In genomic region chr9:5617749-5618148, GRCh38 we compare ENCODE assay signal across 10 cellular contexts. TPM values are rescaled to one million over a fixed set of nuclear protein-coding genes. Genes with fewer than 3 reads are reported as not detected.
DNase-seq lines count a peak whose midpoint lies in the region; ATAC-seq and TF ChIP-seq lines count a peak whose summit lies in the region.
"Had no signal": no experiment of that assay in that cellular context is flagged by ENCODE, and none has a peak within 500 bp of the region (broad histone marks: within the 10 kb centered on the region; RNA-seq: fewer than 3 reads in every experiment).

No MANE protein-coding gene starts in this region.

- no peaks in the 10 kb centered on the region for H3K9me3 ChIP-seq in testis

- H3K4me3 ChIP-seq in NB4 (ENCODE audit: low read depth, low read length) (no peak overlapping the region), testis (no peak overlapping the region), lower leg skin (ENCODE audit: low read depth, poor library complexity, severe bottlenecking) (no peak overlapping the region)

- no peaks in the 10 kb centered on the region for H3K27me3 Mint-ChIP-seq in activated CD4-positive, alpha-beta T cell treated with anti-CD3 and anti-CD28 coated beads for 36 hours

- H3K9me3 Mint-ChIP-seq in activated CD4-positive, alpha-beta T cell treated with anti-CD3 and anti-CD28 coated beads for 36 hours (ENCODE audit: low read depth), result no peaks in the 10 kb centered on the region
- H3K9me3 Mint-ChIP-seq: natural killer cell had no signal

- peaks cover 6% of the 10 kb centered on the region for H3K36me3 Mint-ChIP-seq in activated CD4-positive, alpha-beta T cell treated with anti-CD3 and anti-CD28 coated beads for 36 hours (ENCODE audit: low read depth)
- H3K36me3 Mint-ChIP-seq: natural killer cell had no signal

- no peaks in the 10 kb centered on the region for H3K27me3 ChIP-seq in testis

- DNase-seq in activated CD4-positive, alpha-beta T cell treated with anti-CD3 and anti-CD28 coated beads for 36 hours, result no peak
- no peak for DNase-seq in activated CD4-positive, alpha-beta T cell treated with anti-CD3 and anti-CD28 coated beads, Interleukin-2, amount 50 U/mL, for 48 hours
- DNase-seq in NB4 (ENCODE audit: low read depth), result peak; percentile 85
- DNase-seq in pons (ENCODE audit: low spot score), result peak; percentile 54
- no peak for DNase-seq in testis
- DNase-seq in lower leg skin (ENCODE audit: low spot score in 2 of 2), result no peak
- DNase-seq in activated effector memory CD4-positive, alpha-beta T cell treated with anti-CD3 and anti-CD28 coated beads, Interleukin-2, amount 50 U/mL, for 16 hours, result no peak
- DNase-seq: natural killer cell had no signal

- TF ChIP-seq POLR2A in NB4 (IDR thresholded peaks at IDR 0.05; ENCODE audit: extremely low read depth, insufficient read length), result no peak
- TF ChIP-seq POLR2A in testis (IDR thresholded peaks at IDR 0.05), result no peak
- no peak for TF ChIP-seq POLR2A in lower leg skin (IDR thresholded peaks at IDR 0.05)

- H3K4me1 Mint-ChIP-seq in activated CD4-positive, alpha-beta T cell treated with anti-CD3 and anti-CD28 coated beads for 36 hours, result peaks cover 31% of the 10 kb centered on the region

- H3K4me1 ChIP-seq in testis, result no peaks in the 10 kb centered on the region

- ATAC-seq in activated CD4-positive, alpha-beta T cell treated with anti-CD3 and anti-CD28 coated beads for 36 hours, result peak; percentile 86
- peak; percentile 92 for ATAC-seq in HG02798 (IDR thresholded peaks at IDR 0.05; ENCODE audit: poor library complexity, unreplicated experiment)

- intact Hi-C loops in activated CD4-positive, alpha-beta T cell treated with anti-CD3 and anti-CD28 coated beads for 36 hours (cut with DNase I, micrococcal nuclease), result no loop called here
- intact Hi-C loops in testis (cut with DNase I; ENCODE audit: low total_unique reads), result no loop called here
- intact Hi-C loops in lower leg skin (cut with DNase I; ENCODE audit: low total_unique reads), result no loop called here

- peak overlapping the region; percentile 14 for H3K27ac Mint-ChIP-seq in activated CD4-positive, alpha-beta T cell treated with anti-CD3 and anti-CD28 coated beads for 36 hours
- H3K27ac Mint-ChIP-seq: natural killer cell had no signal

- CTCF ChIA-PET in activated CD4-positive, alpha-beta T cell treated with anti-CD3 and anti-CD28 coated beads for 36 hours (lab: Charles Lee), result no interaction called here

- POLR2A ChIA-PET in activated CD4-positive, alpha-beta T cell treated with anti-CD3 and anti-CD28 coated beads for 36 hours (lab: Charles Lee), result no interaction called here

- H3K27ac ChIP-seq in testis, result no peak overlapping the region
- H3K27ac ChIP-seq: VCaP had no signal

- H3K4me3 Mint-ChIP-seq in activated CD4-positive, alpha-beta T cell treated with anti-CD3 and anti-CD28 coated beads for 36 hours, result no peak overlapping the region
- H3K4me3 Mint-ChIP-seq: natural killer cell had no signal

- H3K36me3 ChIP-seq in testis (ENCODE audit: low read depth, missing control alignments), result no peaks in the 10 kb centered on the region

- TF ChIP-seq CTCF in NB4 (IDR thresholded peaks at IDR 0.05; ENCODE audit: low read depth, low read length) (no peak), testis (IDR thresholded peaks at IDR 0.05) (no peak), lower leg skin (IDR thresholded peaks at IDR 0.05) (no peak)

RNA-seq across cellular contexts. Expression of gene RIC1, which starts 11.2 kb away (rescaled TPM):
- total RNA-seq in activated CD4-positive, alpha-beta T cell treated with anti-CD3 and anti-CD28 coated beads for 36 hours, result 10 to 100 TPM; 13.6 to 17.1 TPM
- total RNA-seq in testis (10 to 100 TPM; 44.0 to 45.5 TPM), lower leg skin (10 to 100 TPM; 31.3 to 62.3 (median 37.6) TPM)
- 25.6 TPM for polyA plus RNA-seq in testis (ENCODE audit: insufficient read depth, low read depth, low replicate concordance)

Comparison
In these comparisons a context has a peak if more than half of its experiments do, and no peak if none do; other contexts are left out.
1. DNase-seq: peak in NB4 (single experiment) and pons (single experiment); none in activated CD4-positive, alpha-beta T cell treated with anti-CD3 and anti-CD28 coated beads for 36 hours (single experiment), activated CD4-positive, alpha-beta T cell treated with anti-CD3 and anti-CD28 coated beads, Interleukin-2, amount 50 U/mL, for 48 hours (0 of 2), testis (single experiment), lower leg skin (0 of 2) and activated effector memory CD4-positive, alpha-beta T cell treated with anti-CD3 and anti-CD28 coated beads, Interleukin-2, amount 50 U/mL, for 16 hours (single experiment).